In genomic region chr6:134757911-134758361, GRCh38 we compare ENCODE assay signal across 22 cellular contexts.
DNase-seq lines count a peak whose midpoint lies in the region; ATAC-seq, FAIRE-seq and TF ChIP-seq lines count a peak whose summit lies in the region.
"Had no signal": no experiment of that assay in that cellular context is flagged by ENCODE, and none has a peak within 500 bp of the region (broad histone marks: within the 10 kb centered on the region; RNA-seq: fewer than 3 reads in every experiment).

No MANE protein-coding gene starts in this region.

- H3K27me3 ChIP-seq in HepG2 (ENCODE audit: control insufficient read depth in 1 of 2, insufficient read depth in 2 of 2, low read length in 2 of 2): peaks cover 0 to 3% of the 10 kb centered on the region in 2 experiments; a peak in 2 of 5 replicates
- H3K27me3 ChIP-seq: neural progenitor cell, right lobe of liver, vagina had no signal

- no peak overlapping the region for H3K27ac ChIP-seq in HepG2 (ENCODE audit: extremely low read length, insufficient read depth, low read length)
- H3K27ac ChIP-seq: HL-60, KMS-11, neural progenitor cell, right lobe of liver, vagina had no signal

- no peaks in the 10 kb centered on the region for H3K4me1 ChIP-seq in HepG2 (ENCODE audit: insufficient read depth, low read length)
- H3K4me1 ChIP-seq: vagina had no signal

- in situ Hi-C loops in HepG2 (cut with HindIII; ENCODE audit: extremely low pct_ligation_motif_present, low pct_unique_long_range_greater_than_20kb): no loop called here

- intact Hi-C loops in Calu3 (cut with micrococcal nuclease; ENCODE audit: unreplicated experiment): loop anchor here (10.0 kb wide), 1 partner anchor 583 kb away; no protein-coding TSS in a partner anchor
- intact Hi-C loops in HepG2 (cut with micrococcal nuclease; ENCODE audit: unreplicated experiment): no loop called here
- intact Hi-C loops in activated T-helper 2 cell treated with anti-CD3 and anti-CD28 coated beads, Interferon-gamma antibody, Interleukin-2, Interleukin-4, amounts not matched to agents 10 μg/mL and 5 μg/mL and 100 μg/mL, durations not matched to agents 14 hours and 24 hours and 36 hours (cut with micrococcal nuclease): no loop called here
- intact Hi-C loops in posterior cingulate gyrus (cut with DNase I): no loop called here

- no peak overlapping the region for H3K4me2 ChIP-seq in HepG2 (ENCODE audit: low read depth, low read length)
- H3K4me2 ChIP-seq: A549, KMS-11, neural progenitor cell had no signal

- no peaks in the 10 kb centered on the region for H3K27me3 Mint-ChIP-seq in Calu3 (ENCODE audit: unreplicated experiment)
- H3K27me3 Mint-ChIP-seq in activated T-helper 2 cell treated with anti-CD3 and anti-CD28 coated beads, Interferon-gamma antibody, Interleukin-2, Interleukin-4, amounts not matched to agents 10 μg/mL and 5 μg/mL and 100 μg/mL, durations not matched to agents 14 hours and 24 hours and 36 hours (ENCODE audit: low read depth): peaks cover 6% of the 10 kb centered on the region

- H3K4me3 Mint-ChIP-seq in Calu3 (ENCODE audit: low read depth, unreplicated experiment): no peak overlapping the region
- H3K4me3 Mint-ChIP-seq in activated T-helper 2 cell treated with anti-CD3 and anti-CD28 coated beads, Interferon-gamma antibody, Interleukin-2, Interleukin-4, amounts not matched to agents 10 μg/mL and 5 μg/mL and 100 μg/mL, durations not matched to agents 14 hours and 24 hours and 36 hours (ENCODE audit: low read depth): no peak overlapping the region
- H3K4me3 Mint-ChIP-seq: neural progenitor cell had no signal

- no peak for TF ChIP-seq POLR2A in NB4 (IDR thresholded peaks at IDR 0.05; ENCODE audit: extremely low read depth, insufficient read length)
- TF ChIP-seq POLR2A in HepG2 (IDR thresholded peaks at IDR 0.05; ENCODE audit: insufficient read depth in 1 of 2, low read depth in 2 of 2, low read length in 2 of 2): no peak

- no peak for TF ChIP-seq RAD21 in HepG2 (CRISPR knock-in tag; IDR thresholded peaks at IDR 0.05)

- 45% methylated on average over 1 of the region's 1 CpG for WGBS in HepG2 (ENCODE audit: low lambda C conversion rate)

- H3K36me3 Mint-ChIP-seq in Calu3 (ENCODE audit: insufficient read depth, unreplicated experiment): peaks cover 7% of the 10 kb centered on the region
- H3K36me3 Mint-ChIP-seq in activated T-helper 2 cell treated with anti-CD3 and anti-CD28 coated beads, Interferon-gamma antibody, Interleukin-2, Interleukin-4, amounts not matched to agents 10 μg/mL and 5 μg/mL and 100 μg/mL, durations not matched to agents 14 hours and 24 hours and 36 hours (ENCODE audit: low read depth): no peaks in the 10 kb centered on the region
- H3K36me3 Mint-ChIP-seq: neural progenitor cell had no signal

- no peak for TF ChIP-seq EP300 in HepG2 (IDR thresholded peaks at IDR 0.05; ENCODE audit: low read depth in 2 of 2, low read length in 2 of 2)
- TF ChIP-seq EP300 in HepG2 (CRISPR knock-in tag; IDR thresholded peaks at IDR 0.05; ENCODE audit: borderline replicate concordance): no peak

- POLR2A ChIA-PET in HepG2 (lab: Yijun Ruan, JAX): no interaction called here

- no peaks in the 10 kb centered on the region for H3K36me3 ChIP-seq in HepG2 (replicated peaks in 1 of 2; ENCODE audit: control insufficient read depth in 1 of 2, insufficient read depth in 2 of 2, low read length in 2 of 2)
- H3K36me3 ChIP-seq: neural progenitor cell, right lobe of liver, vagina had no signal

- peaks cover 32% of the 10 kb centered on the region for H3K4me1 Mint-ChIP-seq in Calu3 (ENCODE audit: low read depth, unreplicated experiment)
- H3K4me1 Mint-ChIP-seq in activated T-helper 2 cell treated with anti-CD3 and anti-CD28 coated beads, Interferon-gamma antibody, Interleukin-2, Interleukin-4, amounts not matched to agents 10 μg/mL and 5 μg/mL and 100 μg/mL, durations not matched to agents 14 hours and 24 hours and 36 hours (ENCODE audit: low read depth): no peaks in the 10 kb centered on the region
- H3K4me1 Mint-ChIP-seq: neural progenitor cell had no signal

- no peak overlapping the region for H3K4me3 ChIP-seq in NB4 (ENCODE audit: low read depth, low read length)
- H3K4me3 ChIP-seq in epithelial cell of esophagus (ENCODE audit: low read length): no peak overlapping the region
- no peak overlapping the region for H3K4me3 ChIP-seq in HepG2 (replicated peaks in 1 of 3; ENCODE audit: insufficient read depth in 1 of 3, low read depth in 2 of 3, low read length in 3 of 3)
- H3K4me3 ChIP-seq: A549, neural progenitor cell, right lobe of liver, vagina had no signal

- no peaks in the 10 kb centered on the region for H3K9me3 ChIP-seq in HepG2 (ENCODE audit: low read length)
- H3K9me3 ChIP-seq: A549, right lobe of liver, vagina had no signal

- H3K9me3 Mint-ChIP-seq in Calu3 (ENCODE audit: low read depth, unreplicated experiment): no peaks in the 10 kb centered on the region
- H3K9me3 Mint-ChIP-seq in activated T-helper 2 cell treated with anti-CD3 and anti-CD28 coated beads, Interferon-gamma antibody, Interleukin-2, Interleukin-4, amounts not matched to agents 10 μg/mL and 5 μg/mL and 100 μg/mL, durations not matched to agents 14 hours and 24 hours and 36 hours: no peaks in the 10 kb centered on the region
- H3K9me3 Mint-ChIP-seq: neural progenitor cell had no signal

- peak overlapping the region; percentile 67 for H3K27ac Mint-ChIP-seq in Calu3 (ENCODE audit: unreplicated experiment)
- H3K27ac Mint-ChIP-seq in activated T-helper 2 cell treated with anti-CD3 and anti-CD28 coated beads, Interferon-gamma antibody, Interleukin-2, Interleukin-4, amounts not matched to agents 10 μg/mL and 5 μg/mL and 100 μg/mL, durations not matched to agents 14 hours and 24 hours and 36 hours: no peak overlapping the region
- H3K27ac Mint-ChIP-seq: neural progenitor cell had no signal

- CTCF ChIA-PET in Calu3 (lab: Charles Lee): interaction anchor here (0.6 to 1.6 kb wide), 4 partner anchors 11 to 85 kb away, joined by 3 to 4 read pairs (median 4); no protein-coding TSS in a partner anchor
- CTCF ChIA-PET in HepG2 (lab: Yijun Ruan, JAX; ENCODE audit: low intra/inter-chr PET ratio, low total read pairs): no interaction called here

- H4K20me1 ChIP-seq in HepG2 (ENCODE audit: insufficient read depth, low read length): no peaks in the 10 kb centered on the region

- peak; percentile 58 for ATAC-seq in HepG2
- no peak for ATAC-seq in GM21390 (IDR thresholded peaks at IDR 0.05; ENCODE audit: unreplicated experiment)
- ATAC-seq: A549 had no signal

- TF ChIP-seq CTCF in Calu3 (IDR thresholded peaks at IDR 0.05; ENCODE audit: unreplicated experiment) (no peak), NB4 (IDR thresholded peaks at IDR 0.05; ENCODE audit: low read depth, low read length) (no peak), epithelial cell of esophagus (IDR thresholded peaks at IDR 0.05; ENCODE audit: insufficient read depth, low read depth, low read length, missing control alignments) (no peak), HepG2 (CRISPR knock-in tag; IDR thresholded peaks at IDR 0.05) (no peak)

- DNase-seq in Calu3 (peak; percentile 60), NB4 (ENCODE audit: low read depth) (peak; percentile 8), epithelial cell of esophagus (ENCODE audit: low read depth) (peak; percentile 57), HepG2 (ENCODE audit: low spot score) (no peak), posterior cingulate gyrus (no peak), mucosa of gallbladder (ENCODE audit: low spot score) (no peak)
- no peak for DNase-seq in activated T-helper 2 cell treated with anti-CD3 and anti-CD28 coated beads, Interferon-gamma antibody, Interleukin-2, Interleukin-4, amounts not matched to agents 10 μg/mL and 5 μg/mL and 100 μg/mL, durations not matched to agents 14 hours and 24 hours and 36 hours (ENCODE audit: low spot score)
- DNase-seq: activated CD4-positive, alpha-beta T cell treated with anti-CD3 and anti-CD28 coated beads, Interleukin-2, amount 50 U/mL, for 1 hour; activated naive CD4-positive, alpha-beta T cell treated with Interleukin-2 at 50 U/mL for 16 hours; cortex of kidney; midbrain; NCI-H1417 treated with DMSO at 0.1 percent for 48 hours; right lobe of liver; RPMI8226; stimulated activated CD4-positive, alpha-beta T cell treated with anti-CD3 and anti-CD28 coated beads, Interleukin-1b, Interleukin-23, amount 100 ng/mL, for 48 hours had no signal

- no TSS peak for BruUV-seq in Calu3 (replicated peaks; lab: Mats Ljungman, UMichigan)
- BruUV-seq in HepG2 (replicated peaks; lab: Mats Ljungman, UMichigan): no TSS peak

- FAIRE-seq in HepG2 (lab: Jason Lieb, UNC): no peak
- FAIRE-seq: A549, astrocyte had no signal

- no peaks in the 10 kb centered on the region for H3K79me2 ChIP-seq in HepG2 (ENCODE audit: insufficient read depth, low read length)

- H2AFZ ChIP-seq in HepG2 (ENCODE audit: low read length): no peak overlapping the region
- H2AFZ ChIP-seq: neural progenitor cell had no signal

- H3K9ac ChIP-seq in HepG2 (ENCODE audit: insufficient read depth, low read depth, low read length): no peak overlapping the region
- H3K9ac ChIP-seq: KMS-11, neural progenitor cell had no signal

TF ChIP-seq in HepG2, 621 proteins besides CTCF, POLR2A, EP300 and RAD21:
- TF ChIP-seq FOSL2 (CRISPR knock-in tag; IDR thresholded peaks at IDR 0.05): peak; percentile 59
- TF ChIP-seq FIP1L1 (IDR thresholded peaks at IDR 0.05; ENCODE audit: borderline replicate concordance, insufficient read depth, low read depth, low read length): no peak
- TF ChIP-seq CHCHD3 (CRISPR knock-in tag; IDR thresholded peaks at IDR 0.05): no peak

Comparison
In these comparisons a context has a peak if more than half of its experiments do, and no peak if none do; other contexts are left out.
1. DNase-seq: peak in Calu3 (single experiment), NB4 (single experiment) and epithelial cell of esophagus (single experiment); none in HepG2 (single experiment), activated T-helper 2 cell treated with anti-CD3 and anti-CD28 coated beads, Interferon-gamma antibody, Interleukin-2, Interleukin-4, amounts not matched to agents 10 μg/mL and 5 μg/mL and 100 μg/mL, durations not matched to agents 14 hours and 24 hours and 36 hours (single experiment), posterior cingulate gyrus (0 of 10) and mucosa of gallbladder (single experiment).